In genomic region chr6:165987483-165988305, GRCh38 we compare ENCODE assay signal across 9 cellular contexts.
DNase-seq lines count a peak whose midpoint lies in the region; ATAC-seq and TF ChIP-seq lines count a peak whose summit lies in the region.
"Had no signal": no experiment of that assay in that cellular context is flagged by ENCODE, and none has a peak within 500 bp of the region (broad histone marks: within the 10 kb centered on the region; RNA-seq: fewer than 3 reads in every experiment).

No MANE protein-coding gene starts in this region.

- H4K20me1 ChIP-seq in PC-3 (ENCODE audit: low read length), result no peaks in the 10 kb centered on the region

- BruUV-seq in PC-3 (replicated peaks; lab: Mats Ljungman, UMichigan), result no TSS peak

- H2AFZ ChIP-seq in PC-3 (ENCODE audit: low read length), result no peak overlapping the region

- peak; percentile 40 for DNase-seq in NCI-H748 (lab: John Stamatoyannopoulos, UW; ENCODE audit: unreplicated experiment)
- no peak for DNase-seq in NCI-H748 treated with DMSO at 0.1 percent for 48 hours (lab: John Stamatoyannopoulos, UW)
- DNase-seq in choroid plexus epithelial cell (ENCODE audit: low read depth), result peak; percentile 91
- no peak for DNase-seq in right lobe of liver
- peak; percentile 51 to 88 for DNase-seq in tibial artery
- DNase-seq in PC-3, result no peak
- no peak for DNase-seq in stimulated activated CD4-positive, alpha-beta T cell treated with anti-CD3 and anti-CD28 coated beads, Interleukin-15, amount 100 ng/mL, for 24 hours

- peak overlapping the region; percentile 63 for H3K4me3 ChIP-seq in choroid plexus epithelial cell (ENCODE audit: low read depth, low read length)
- H3K4me3 ChIP-seq in right lobe of liver, result no peak overlapping the region
- peak overlapping the region; percentile 36 to 52 for H3K4me3 ChIP-seq in tibial artery
- no peak overlapping the region for H3K4me3 ChIP-seq in PC-3 (ENCODE audit: low read length)

- H3K9me3 ChIP-seq in right lobe of liver (no peaks in the 10 kb centered on the region), tibial artery (no peaks in the 10 kb centered on the region), PC-3 (ENCODE audit: low read length) (no peaks in the 10 kb centered on the region)

- H3K4me1 ChIP-seq in right lobe of liver, result no peaks in the 10 kb centered on the region
- H3K4me1 ChIP-seq in tibial artery, result peaks cover 0 to 32% (median 27%) of the 10 kb centered on the region in 4 donors
- H3K4me1 ChIP-seq in PC-3 (ENCODE audit: insufficient read depth, low read length), result no peaks in the 10 kb centered on the region

- H3K9ac ChIP-seq in PC-3 (ENCODE audit: low read length), result no peak overlapping the region

- H3K36me3 ChIP-seq in right lobe of liver (no peaks in the 10 kb centered on the region), tibial artery (no peaks in the 10 kb centered on the region), PC-3 (ENCODE audit: low read depth, low read length) (no peaks in the 10 kb centered on the region)

- no peaks in the 10 kb centered on the region for H3F3A ChIP-seq in PC-3 (ENCODE audit: low read length, unreplicated experiment)

- no peaks in the 10 kb centered on the region for H3K9me2 ChIP-seq in PC-3 (replicated peaks; ENCODE audit: low read length)

- TF ChIP-seq CTCF in choroid plexus epithelial cell (conservative IDR thresholded peaks at IDR 0.05; ENCODE audit: low read depth, low read length) (no peak), right lobe of liver (IDR thresholded peaks at IDR 0.05) (no peak), tibial artery (IDR thresholded peaks at IDR 0.05) (no peak), PC-3 (conservative IDR thresholded peaks at IDR 0.05; ENCODE audit: low read depth, low read length) (no peak)

- ATAC-seq in right lobe of liver (peak in 3 of 4 donors; percentile 26 to 50 (median 38)), PC-3 (no peak), HG03460 (IDR thresholded peaks at IDR 0.05; ENCODE audit: unreplicated experiment) (no peak)

- H3K27me3 ChIP-seq in right lobe of liver (peaks cover 0 to 3% of the 10 kb centered on the region in 2 donors), tibial artery (peaks cover 0 to 47% of the 10 kb centered on the region in 2 donors), PC-3 (ENCODE audit: low read length) (peaks cover 38% of the 10 kb centered on the region)

- CTCF ChIA-PET in PC-3 (lab: Charles Lee), result no interaction called here

- WGBS in right lobe of liver (ENCODE audit: insufficient coverage, low coverage, low lambda C conversion rate, missing lambda C conversion rate), result 2% methylated on average over 13 of the region's 51 CpGs

- H3K27ac ChIP-seq in right lobe of liver, result no peak overlapping the region
- H3K27ac ChIP-seq in tibial artery, result no peak overlapping the region
- no peak overlapping the region for H3K27ac ChIP-seq in PC-3 (ENCODE audit: low read length)
- H3K27ac ChIP-seq: C4-2B had no signal

- H3K4me2 ChIP-seq in PC-3 (ENCODE audit: low read length), result no peak overlapping the region

- intact Hi-C loops in right lobe of liver (cut with DNase I) (no loop called here), tibial artery (cut with DNase I; ENCODE audit: low total_unique reads) (loop anchor here (5.0 kb wide), 1 partner anchor 100 kb away; no protein-coding TSS in a partner anchor), PC-3 (cut with micrococcal nuclease) (no loop called here)

- no peak for TF ChIP-seq POLR2A in right lobe of liver (IDR thresholded peaks at IDR 0.05)

- POLR2A ChIA-PET in PC-3 (lab: Charles Lee; ENCODE audit: unreplicated experiment), result no interaction called here

- H3K79me2 ChIP-seq in PC-3 (ENCODE audit: low read length), result no peaks in the 10 kb centered on the region

Comparison
In these comparisons a context has a peak if more than half of its experiments do, and no peak if none do; other contexts are left out.
1. DNase-seq: peak in NCI-H748 (single experiment), choroid plexus epithelial cell (single experiment) and tibial artery (2 of 2); none in NCI-H748 treated with DMSO at 0.1 percent for 48 hours (single experiment), right lobe of liver (0 of 3), PC-3 (single experiment) and stimulated activated CD4-positive, alpha-beta T cell treated with anti-CD3 and anti-CD28 coated beads, Interleukin-15, amount 100 ng/mL, for 24 hours (single experiment).
2. H3K4me3 ChIP-seq: peak in choroid plexus epithelial cell (single experiment) and tibial artery (2 of 2); none in right lobe of liver (0 of 3) and PC-3 (single experiment).
3. ATAC-seq: peak in right lobe of liver (3 of 4); none in PC-3 (single experiment) and HG03460 (single experiment).